ENCODE assay signal across 8 cellular contexts in the genomic region with DNA sequence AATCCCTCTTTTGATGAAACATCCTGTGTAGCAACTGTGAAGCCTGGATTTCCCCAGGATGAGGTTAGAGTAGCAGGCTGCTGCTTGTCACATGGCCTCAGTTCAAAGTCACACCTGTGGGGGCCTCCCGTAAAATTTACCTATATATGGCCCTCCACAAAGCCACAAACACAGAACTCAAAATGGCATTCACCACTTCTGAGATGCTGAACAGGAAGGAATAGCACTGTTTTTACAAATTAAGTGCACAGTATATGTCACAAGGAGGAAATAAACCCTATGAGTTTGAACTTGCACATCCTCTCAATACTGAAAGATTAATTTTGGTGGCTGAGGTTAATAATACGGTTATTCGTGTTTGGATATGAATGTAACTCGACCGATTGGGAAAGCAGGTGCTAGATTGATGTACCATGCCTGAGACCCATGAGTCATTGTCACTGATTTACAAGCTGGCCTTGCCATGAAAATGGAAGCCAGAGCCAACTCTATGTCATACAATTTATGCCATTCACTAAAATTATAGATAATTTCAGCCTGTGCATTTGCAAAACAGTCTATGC.
DNase-seq lines count a peak whose midpoint lies in the region; ATAC-seq, FAIRE-seq and TF ChIP-seq lines count a peak whose summit lies in the region.

No MANE protein-coding gene starts in this region.

- peak overlapping the region; percentile 97 for H3K27ac Mint-ChIP-seq in T-helper 17 cell

- H3K4me1 ChIP-seq in right cardiac atrium (ENCODE audit: control insufficient read depth, insufficient read depth, low read length), result no peaks in the 10 kb centered on the region

- DNase-seq in T-helper 17 cell (peak; percentile 38 to 67 (median 62)), bronchial epithelial cell (ENCODE audit: low read depth) (peak; percentile 85), NCI-H748 (lab: John Stamatoyannopoulos, UW; ENCODE audit: unreplicated experiment) (no peak), cerebellar nuclear complex (lab: John Stamatoyannopoulos, UW) (no peak), right cardiac atrium (no peak)
- DNase-seq in stimulated activated CD8-positive, alpha-beta memory T cell treated with anti-CD3 and anti-CD28 coated beads, Interleukin-15, amount 100 ng/mL, for 4 hours (ENCODE audit: low read depth in 2 of 2), result peak; percentile 16 to 50

- H3K9me3 ChIP-seq in T-helper 17 cell (ENCODE audit: control insufficient read depth, low read length, poor library complexity, severe bottlenecking) (no peaks in the 10 kb centered on the region), right cardiac atrium (ENCODE audit: control insufficient read depth, low read length) (no peaks in the 10 kb centered on the region)

- H3K27me3 ChIP-seq in bronchial epithelial cell (ENCODE audit: control insufficient read depth, insufficient read depth, low read length) (no peaks in the 10 kb centered on the region), right cardiac atrium (ENCODE audit: control insufficient read depth, insufficient read depth) (no peaks in the 10 kb centered on the region)

- ATAC-seq in GM18499 (IDR thresholded peaks at IDR 0.05; ENCODE audit: insufficient read depth, unreplicated experiment) (peak; percentile 96), HG02763 (IDR thresholded peaks at IDR 0.05; ENCODE audit: unreplicated experiment) (peak; percentile 92), T-helper 17 cell (peak; percentile 95), right cardiac atrium (no peak)

- H3K36me3 Mint-ChIP-seq in T-helper 17 cell (ENCODE audit: low read depth), result no peaks in the 10 kb centered on the region

- no peak for FAIRE-seq in bronchial epithelial cell (lab: Jason Lieb, UNC)

- H3K4me3 Mint-ChIP-seq in T-helper 17 cell, result peak overlapping the region; percentile 68

- no peak for TF ChIP-seq CTCF in bronchial epithelial cell (IDR thresholded peaks at IDR 0.05; ENCODE audit: insufficient read depth, low read length, severe bottlenecking)

- H3K4me1 Mint-ChIP-seq in T-helper 17 cell, result peaks cover 37% of the 10 kb centered on the region

- intact Hi-C loops in right cardiac atrium (cut with DNase I), result no loop called here

- no peaks in the 10 kb centered on the region for H3K36me3 ChIP-seq in bronchial epithelial cell (ENCODE audit: control insufficient read depth, insufficient read depth, low read length)

- no peaks in the 10 kb centered on the region for H3K27me3 Mint-ChIP-seq in T-helper 17 cell

- H3K27ac ChIP-seq in right cardiac atrium (ENCODE audit: low read length), result no peak overlapping the region

- H3K4me3 ChIP-seq in bronchial epithelial cell (ENCODE audit: low read depth, low read length), result no peak overlapping the region
- H3K4me3 ChIP-seq in right cardiac atrium (ENCODE audit: low read length), result no peak overlapping the region

- 78% methylated on average over 5 of the region's 5 CpGs for WGBS in right cardiac atrium

Comparison
In these comparisons a context has a peak if more than half of its experiments do, and no peak if none do; other contexts are left out.
1. ATAC-seq: peak in GM18499 (single experiment), HG02763 (single experiment) and T-helper 17 cell (single experiment); none in right cardiac atrium (0 of 2).
2. DNase-seq: peak in T-helper 17 cell (3 of 3), bronchial epithelial cell (single experiment) and stimulated activated CD8-positive, alpha-beta memory T cell treated with anti-CD3 and anti-CD28 coated beads, Interleukin-15, amount 100 ng/mL, for 4 hours (2 of 2); none in NCI-H748 (single experiment), cerebellar nuclear complex (0 of 2) and right cardiac atrium (0 of 3).